ENCODE assay signal across 14 cellular contexts in genomic region chr13:65597839-65598818, GRCh38.
DNase-seq lines count a peak whose midpoint lies in the region; TF ChIP-seq lines count a peak whose summit lies in the region.
"Had no signal": no experiment of that assay in that cellular context is flagged by ENCODE, and none has a peak within 500 bp of the region (broad histone marks: within the 10 kb centered on the region; RNA-seq: fewer than 3 reads in every experiment).

No MANE protein-coding gene starts in this region.

- TF ChIP-seq CTCF in foreskin fibroblast (IDR thresholded peaks at IDR 0.05; ENCODE audit: low read depth, low read length), result no peak
- TF ChIP-seq CTCF in adrenal gland (IDR thresholded peaks at IDR 0.05), result no peak

- H3K27ac ChIP-seq in subcutaneous abdominal adipose tissue (ENCODE audit: low read depth, low read length) (peak overlapping the region; percentile 87), adrenal gland (peak overlapping the region in 1 of 5 donors; percentile 7)
- H3K27ac ChIP-seq: body of pancreas, spleen, suprapubic skin had no signal

- no peak for TF ChIP-seq POLR2A in adrenal gland (IDR thresholded peaks at IDR 0.05)

- H3K9ac ChIP-seq in adipocyte (ENCODE audit: low read length) (peak overlapping the region; percentile 2), subcutaneous abdominal adipose tissue (ENCODE audit: low read length in 5 of 5) (no peak overlapping the region)

- DNase-seq in H4 (ENCODE audit: low spot score), result peak; percentile 13
- DNase-seq in adipocyte (ENCODE audit: low read depth), result peak; percentile 66
- peak; percentile 39 to 53 for DNase-seq in foreskin fibroblast
- DNase-seq in occipital lobe (lab: John Stamatoyannopoulos, UW), result no peak
- DNase-seq in HuH-7 (ENCODE audit: low spot score), result no peak
- DNase-seq in adrenal gland, result no peak
- DNase-seq in OCI-M1 (lab: John Stamatoyannopoulos, UW), result no peak
- DNase-seq: activated CD4-positive, alpha-beta T cell treated with anti-CD3 and anti-CD28 coated beads, Interleukin-2, amount 50 U/mL, for 4 hours; body of pancreas; hypothalamus; NCI-H69; spleen had no signal

- H3K4me3 ChIP-seq in adipocyte (ENCODE audit: low read length), result no peak overlapping the region
- H3K4me3 ChIP-seq in foreskin fibroblast (ENCODE audit: low read depth in 1 of 2, low read length in 2 of 2), result no peak overlapping the region
- no peak overlapping the region for H3K4me3 ChIP-seq in subcutaneous abdominal adipose tissue (ENCODE audit: low read depth in 1 of 5, low read length in 5 of 5)
- no peak overlapping the region for H3K4me3 ChIP-seq in adrenal gland
- H3K4me3 ChIP-seq: body of pancreas, spleen, suprapubic skin had no signal

- WGBS in adrenal gland, 4 donors, result 70 to 88% (median 81%) methylated on average over 1 of the region's 1 CpG

- H3K36me3 ChIP-seq in adipocyte (ENCODE audit: control insufficient read depth, insufficient read depth, low read length, severe bottlenecking), result no peaks in the 10 kb centered on the region
- H3K36me3 ChIP-seq in subcutaneous abdominal adipose tissue (ENCODE audit: control insufficient read depth in 5 of 5, insufficient read depth in 5 of 5, low read length in 5 of 5), result no peaks in the 10 kb centered on the region
- H3K36me3 ChIP-seq in adrenal gland (replicated peaks in 1 of 2), result no peaks in the 10 kb centered on the region
- H3K36me3 ChIP-seq: spleen, suprapubic skin had no signal

- H3K4me1 ChIP-seq in adipocyte (ENCODE audit: control insufficient read depth, insufficient read depth, low read length) (peaks cover 55% of the 10 kb centered on the region), subcutaneous abdominal adipose tissue (ENCODE audit: control insufficient read depth in 5 of 5, insufficient read depth in 5 of 5, low read length in 5 of 5) (peaks cover 0 to 30% (median 11%) of the 10 kb centered on the region in 5 donors), adrenal gland (replicated peaks in 1 of 2) (peaks cover 9 to 31% of the 10 kb centered on the region in 2 donors)
- H3K4me1 ChIP-seq: body of pancreas, spleen, suprapubic skin had no signal

- H3K9me3 ChIP-seq in adipocyte (ENCODE audit: control insufficient read depth, low read length), result no peaks in the 10 kb centered on the region
- no peaks in the 10 kb centered on the region for H3K9me3 ChIP-seq in subcutaneous abdominal adipose tissue (ENCODE audit: control insufficient read depth in 5 of 5, low read length in 5 of 5)
- H3K9me3 ChIP-seq in adrenal gland (replicated peaks in 1 of 3), result peaks cover 0 to 9% (median 0%) of the 10 kb centered on the region in 3 donors
- H3K9me3 ChIP-seq: body of pancreas, suprapubic skin had no signal

- H3K27me3 ChIP-seq in adipocyte (replicated peaks; ENCODE audit: control insufficient read depth, insufficient read depth, low read length) (no peaks in the 10 kb centered on the region), subcutaneous abdominal adipose tissue (ENCODE audit: control insufficient read depth in 5 of 5, insufficient read depth in 4 of 5, low read length in 5 of 5) (no peaks in the 10 kb centered on the region), adrenal gland (no peaks in the 10 kb centered on the region)
- H3K27me3 ChIP-seq: body of pancreas, spleen, suprapubic skin had no signal

- intact Hi-C loops in adrenal gland (cut with DNase I), result no loop called here

Comparison
In these comparisons a context has a peak if more than half of its experiments do, and no peak if none do; other contexts are left out.
1. DNase-seq: peak in H4 (single experiment), adipocyte (single experiment) and foreskin fibroblast (2 of 2); none in occipital lobe (single experiment), HuH-7 (single experiment), adrenal gland (0 of 7) and OCI-M1 (single experiment).